Comparison of ENCODE assay signal across 17 cellular contexts in the genomic region with DNA sequence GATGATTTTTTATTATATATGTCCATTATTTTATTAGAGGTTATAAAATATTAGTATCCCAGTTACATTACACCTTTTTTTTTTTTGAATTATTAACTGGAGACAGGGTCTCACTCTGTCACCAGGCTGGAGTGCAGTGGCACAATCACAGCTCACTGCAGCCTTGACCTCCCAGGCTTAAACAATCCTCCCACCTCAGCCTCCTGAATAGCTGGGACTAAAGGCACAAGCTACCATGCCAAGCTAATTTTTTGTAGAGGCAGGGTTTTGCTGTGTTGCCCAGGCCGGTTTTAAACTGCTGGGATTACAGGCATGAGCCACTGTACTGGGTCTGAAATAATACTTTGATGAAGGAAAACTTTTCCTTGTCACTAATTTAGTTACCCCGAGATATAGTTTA.
DNase-seq lines count a peak whose midpoint lies in the region; ATAC-seq, FAIRE-seq and TF ChIP-seq lines count a peak whose summit lies in the region.
"Had no signal": no experiment of that assay in that cellular context is flagged by ENCODE, and none has a peak within 500 bp of the region (broad histone marks: within the 10 kb centered on the region; RNA-seq: fewer than 3 reads in every experiment).

No MANE protein-coding gene starts in this region.

- H3K4me1 ChIP-seq in PC-9 (replicated peaks; ENCODE audit: insufficient read depth) (peaks cover 23% of the 10 kb centered on the region), endothelial cell of umbilical vein (ENCODE audit: control insufficient read depth, extremely low read depth, insufficient read depth, low read length) (peaks cover 48% of the 10 kb centered on the region), pancreas (peaks cover 0 to 7% (median 0%) of the 10 kb centered on the region in 3 donors)
- H3K4me1 ChIP-seq: BLaER1 had no signal

- WGBS in lower leg skin, 2 donors: 98% methylated on average over 2 of the region's 2 CpGs
- WGBS in pancreas, 2 donors: 95 to 96% methylated on average over 2 of the region's 2 CpGs

- peaks cover 48 to 77% of the 10 kb centered on the region in 2 donors for H3K36me3 Mint-ChIP-seq in CD14-positive monocyte
- peaks cover 32 to 36% of the 10 kb centered on the region in 2 donors for H3K36me3 Mint-ChIP-seq in stimulated activated naive B cell treated with anti-CD40 and anti-IgM and Interleukin-4, amounts not matched to agents 10 μg/mL and 1 μg/mL and 100 μg/mL, for 72 hours
- peaks cover 38% of the 10 kb centered on the region for H3K36me3 Mint-ChIP-seq in T-helper 2 cell treated with Interferon-gamma antibody and Interleukin-4, amounts not matched to agents 5 μg/mL and 100 μg/mL, for 36 hours (ENCODE audit: low read depth)

- dilution Hi-C loops in endothelial cell of umbilical vein (cut with MboI; ENCODE audit: extremely low pct_ligation_motif_present, low sequenced_read_pairs): no loop called here

- TF ChIP-seq POLR2A in endothelial cell of umbilical vein (IDR thresholded peaks at IDR 0.05; ENCODE audit: low read depth, low read length) (no peak), lower leg skin (IDR thresholded peaks at IDR 0.05) (no peak)

- intact Hi-C loops in CD14-positive monocyte (cut with micrococcal nuclease): loop anchor here in 1 of 2 donors (10.0 kb wide), 1 partner anchor 54 kb away; no protein-coding TSS in a partner anchor
- intact Hi-C loops in PC-9 (cut with micrococcal nuclease; ENCODE audit: unreplicated experiment): no loop called here
- intact Hi-C loops in endothelial cell of umbilical vein (cut with micrococcal nuclease): no loop called here
- intact Hi-C loops in lower leg skin (cut with DNase I; ENCODE audit: low total_unique reads): no loop called here
- intact Hi-C loops in pancreas (cut with DNase I): no loop called here

- H3K4me1 Mint-ChIP-seq in CD14-positive monocyte: peaks cover 24% of the 10 kb centered on the region
- peaks cover 0 to 11% of the 10 kb centered on the region in 2 donors for H3K4me1 Mint-ChIP-seq in stimulated activated naive B cell treated with anti-CD40 and anti-IgM and Interleukin-4, amounts not matched to agents 10 μg/mL and 1 μg/mL and 100 μg/mL, for 72 hours
- H3K4me1 Mint-ChIP-seq in T-helper 2 cell treated with Interferon-gamma antibody and Interleukin-4, amounts not matched to agents 5 μg/mL and 100 μg/mL, for 36 hours (ENCODE audit: low read depth): peaks cover 20% of the 10 kb centered on the region

- H4K20me1 ChIP-seq in PC-9 (ENCODE audit: insufficient read depth) (no peaks in the 10 kb centered on the region), endothelial cell of umbilical vein (replicated peaks; ENCODE audit: control insufficient read depth, extremely low read depth, insufficient read depth, low read length) (no peaks in the 10 kb centered on the region)
- H4K20me1 ChIP-seq: BLaER1 had no signal

- TF ChIP-seq CTCF in CD14-positive monocyte (IDR thresholded peaks at IDR 0.05) (no peak), PC-9 (conservative IDR thresholded peaks at IDR 0.05) (no peak), endothelial cell of umbilical vein (IDR thresholded peaks at IDR 0.05; ENCODE audit: extremely low read depth in 1 of 2, insufficient read depth in 1 of 2, low read depth in 1 of 2, low read length in 2 of 2) (no peak), lower leg skin (IDR thresholded peaks at IDR 0.05) (no peak), pancreas (IDR thresholded peaks at IDR 0.05) (no peak)

- ATAC-seq in stimulated activated naive B cell treated with anti-CD40 and anti-IgM and Interleukin-4, amounts not matched to agents 10 μg/mL and 1 μg/mL and 100 μg/mL, for 72 hours (replicated peaks): no peak
- no peak for ATAC-seq in pancreas
- ATAC-seq: HCT116 had no signal

- DNase-seq in CD14-positive monocyte (ENCODE audit: low spot score): no peak
- no peak for DNase-seq in PC-9
- DNase-seq in endothelial cell of umbilical vein (ENCODE audit: low read depth, low spot score): no peak
- DNase-seq in stimulated activated naive B cell treated with anti-CD40 and anti-IgM and Interleukin-4, amounts not matched to agents 10 μg/mL and 1 μg/mL and 100 μg/mL, for 72 hours: no peak
- DNase-seq in lower leg skin (ENCODE audit: low spot score in 2 of 2): no peak
- no peak for DNase-seq in pancreas
- DNase-seq in T-helper 2 cell treated with Interferon-gamma antibody and Interleukin-4, amounts not matched to agents 5 μg/mL and 100 μg/mL, for 36 hours (ENCODE audit: low spot score): no peak
- no peak for DNase-seq in NCI-H1436 treated with DMSO at 0.1 percent for 48 hours (lab: John Stamatoyannopoulos, UW)
- DNase-seq: AML-193; CD4-positive, CD25-positive, alpha-beta regulatory T cell; DMS53; GF-D8; IMR-90 had no signal

- peak overlapping the region; percentile 75; the same call in 1 of the 2 replicates for H3K27ac ChIP-seq in PC-9
- peak overlapping the region; percentile 98 for H3K27ac ChIP-seq in endothelial cell of umbilical vein (ENCODE audit: insufficient read depth, low read depth, low read length)
- H3K27ac ChIP-seq in pancreas: no peak overlapping the region
- H3K27ac ChIP-seq: BLaER1 had no signal

- peaks cover 27% of the 10 kb centered on the region for H3F3A ChIP-seq in PC-9 (ENCODE audit: insufficient read depth, low read depth)

- no peaks in the 10 kb centered on the region for H3K9me2 ChIP-seq in PC-9 (ENCODE audit: insufficient read depth)

- H3K4me3 Mint-ChIP-seq in CD14-positive monocyte: no peak overlapping the region
- no peak overlapping the region for H3K4me3 Mint-ChIP-seq in stimulated activated naive B cell treated with anti-CD40 and anti-IgM and Interleukin-4, amounts not matched to agents 10 μg/mL and 1 μg/mL and 100 μg/mL, for 72 hours
- no peak overlapping the region for H3K4me3 Mint-ChIP-seq in T-helper 2 cell treated with Interferon-gamma antibody and Interleukin-4, amounts not matched to agents 5 μg/mL and 100 μg/mL, for 36 hours
- H3K4me3 Mint-ChIP-seq: CD4-positive, CD25-positive, alpha-beta regulatory T cell had no signal

- BruUV-seq in PC-9 (replicated peaks; lab: Mats Ljungman, UMichigan): no TSS peak
- no TSS peak for BruUV-seq in endothelial cell of umbilical vein (replicated peaks; lab: Mats Ljungman, UMichigan)

- H3K9me3 ChIP-seq in PC-9 (ENCODE audit: insufficient read depth, low read depth): no peaks in the 10 kb centered on the region
- H3K9me3 ChIP-seq in endothelial cell of umbilical vein (replicated peaks; ENCODE audit: control insufficient read depth, insufficient read depth, low read length): no peaks in the 10 kb centered on the region
- H3K9me3 ChIP-seq in pancreas: no peaks in the 10 kb centered on the region
- H3K9me3 ChIP-seq: BLaER1 had no signal

- H3K4me3 ChIP-seq in PC-9: no peak overlapping the region
- no peak overlapping the region for H3K4me3 ChIP-seq in endothelial cell of umbilical vein (replicated peaks in 1 of 3; ENCODE audit: insufficient read depth in 1 of 3, low read depth in 1 of 3, low read length in 3 of 3)
- H3K4me3 ChIP-seq in lower leg skin (ENCODE audit: low read depth, poor library complexity, severe bottlenecking): no peak overlapping the region
- H3K4me3 ChIP-seq in pancreas: no peak overlapping the region
- H3K4me3 ChIP-seq: BLaER1 had no signal

- H3K9me1 ChIP-seq in endothelial cell of umbilical vein (replicated peaks; ENCODE audit: control insufficient read depth, extremely low read depth, insufficient read depth, low read length): no peaks in the 10 kb centered on the region

- no peaks in the 10 kb centered on the region for H3K9me3 Mint-ChIP-seq in CD14-positive monocyte
- no peaks in the 10 kb centered on the region for H3K9me3 Mint-ChIP-seq in stimulated activated naive B cell treated with anti-CD40 and anti-IgM and Interleukin-4, amounts not matched to agents 10 μg/mL and 1 μg/mL and 100 μg/mL, for 72 hours
- no peaks in the 10 kb centered on the region for H3K9me3 Mint-ChIP-seq in T-helper 2 cell treated with Interferon-gamma antibody and Interleukin-4, amounts not matched to agents 5 μg/mL and 100 μg/mL, for 36 hours
- H3K9me3 Mint-ChIP-seq: CD4-positive, CD25-positive, alpha-beta regulatory T cell had no signal

- H3K27me3 ChIP-seq in PC-9 (ENCODE audit: insufficient read depth, low read depth): no peaks in the 10 kb centered on the region
- no peaks in the 10 kb centered on the region for H3K27me3 ChIP-seq in endothelial cell of umbilical vein (ENCODE audit: control insufficient read depth in 2 of 2, insufficient read depth in 2 of 2, low read length in 2 of 2)
- no peaks in the 10 kb centered on the region for H3K27me3 ChIP-seq in pancreas
- H3K27me3 ChIP-seq: BLaER1 had no signal

- no peak overlapping the region for H2AFZ ChIP-seq in PC-9
- H2AFZ ChIP-seq in endothelial cell of umbilical vein (ENCODE audit: low read depth, low read length): no peak overlapping the region

- H3K4me2 ChIP-seq in PC-9 (no peak overlapping the region), endothelial cell of umbilical vein (ENCODE audit: insufficient read depth, low read length) (peak overlapping the region; percentile 76)
- H3K4me2 ChIP-seq: BLaER1 had no signal

- peaks cover 0 to 3% (median 0%) of the 10 kb centered on the region in 3 donors for H3K27me3 Mint-ChIP-seq in CD14-positive monocyte (ENCODE audit: low read depth in 3 of 3)
- no peaks in the 10 kb centered on the region for H3K27me3 Mint-ChIP-seq in stimulated activated naive B cell treated with anti-CD40 and anti-IgM and Interleukin-4, amounts not matched to agents 10 μg/mL and 1 μg/mL and 100 μg/mL, for 72 hours
- no peaks in the 10 kb centered on the region for H3K27me3 Mint-ChIP-seq in T-helper 2 cell treated with Interferon-gamma antibody and Interleukin-4, amounts not matched to agents 5 μg/mL and 100 μg/mL, for 36 hours (ENCODE audit: low read depth)
- H3K27me3 Mint-ChIP-seq: CD4-positive, CD25-positive, alpha-beta regulatory T cell had no signal

- CTCF ChIA-PET in PC-9 (lab: Charles Lee) (no interaction called here), endothelial cell of umbilical vein (lab: Charles Lee) (interaction anchor here (1.7 to 2.1 kb wide), 2 partner anchors 13 to 88 kb away, joined by 5 to 6 read pairs; no protein-coding TSS in a partner anchor)

- no peak for FAIRE-seq in endothelial cell of umbilical vein (lab: Jason Lieb, UNC)
- no peak for FAIRE-seq in pancreas (lab: Jason Lieb, UNC)
- FAIRE-seq: GM19239, H54 had no signal

- POLR2A ChIA-PET in PC-9 (lab: Charles Lee; ENCODE audit: unreplicated experiment) (interaction anchor here (0.6 to 1.2 kb wide), 2 partner anchors 15 to 57 kb away, joined by 4 to 6 read pairs; no protein-coding TSS in a partner anchor), endothelial cell of umbilical vein (lab: Charles Lee) (interaction anchor here (0.7 to 2.3 kb wide), 2 partner anchors 72 to 86 kb away, joined by 3 to 10 read pairs; no protein-coding TSS in a partner anchor)

- H3K36me3 ChIP-seq in PC-9 (ENCODE audit: low read depth) (peaks cover 20% of the 10 kb centered on the region), endothelial cell of umbilical vein (ENCODE audit: control insufficient read depth in 2 of 2, extremely low read depth in 1 of 2, insufficient read depth in 2 of 2, low read length in 2 of 2) (peaks cover 2 to 3% of the 10 kb centered on the region in 2 experiments), pancreas (peaks cover 0 to 13% (median 1%) of the 10 kb centered on the region in 3 donors)

- H3K79me2 ChIP-seq in PC-9 (ENCODE audit: low read depth): peaks cover 14% of the 10 kb centered on the region
- peaks cover 9% of the 10 kb centered on the region for H3K79me2 ChIP-seq in endothelial cell of umbilical vein (ENCODE audit: control insufficient read depth, insufficient read depth, low read length)

- peak overlapping the region in 6 of 7 donors; percentile 87 to 96 (median 92) for H3K27ac Mint-ChIP-seq in CD14-positive monocyte
- H3K27ac Mint-ChIP-seq in stimulated activated naive B cell treated with anti-CD40 and anti-IgM and Interleukin-4, amounts not matched to agents 10 μg/mL and 1 μg/mL and 100 μg/mL, for 72 hours: peak overlapping the region; percentile 25
- no peak overlapping the region for H3K27ac Mint-ChIP-seq in T-helper 2 cell treated with Interferon-gamma antibody and Interleukin-4, amounts not matched to agents 5 μg/mL and 100 μg/mL, for 36 hours

- H3K9ac ChIP-seq in endothelial cell of umbilical vein (replicated peaks; ENCODE audit: extremely low read depth, insufficient read depth, low read length): no peak overlapping the region
- H3K9ac ChIP-seq: BLaER1 had no signal

Comparison
In these comparisons a context has a peak if more than half of its experiments do, and no peak if none do; other contexts are left out.
1. H3K27ac ChIP-seq: peak in PC-9 (single experiment) and endothelial cell of umbilical vein (single experiment); none in pancreas (0 of 4).